2 cellular contexts compared by ENCODE assay signal in genomic region chr5:38051711-38052508, GRCh38.
TF ChIP-seq lines count a peak whose summit lies in the region.

No MANE protein-coding gene starts in this region.

TF ChIP-seq in HepG2, 621 proteins besides CTCF, POLR2A, EP300 and RAD21 (continued from another document):
- TF ChIP-seq SYNCRIP (IDR thresholded peaks at IDR 0.05; ENCODE audit: insufficient read depth, low read depth, low read length) = no peak
- peak; percentile 76 for TF ChIP-seq MAFF (IDR thresholded peaks at IDR 0.05; ENCODE audit: low read depth, low read length)
- TF ChIP-seq ZNF235 (CRISPR knock-in tag; IDR thresholded peaks at IDR 0.05; ENCODE audit: borderline replicate concordance) = no peak
- TF ChIP-seq NFIC (IDR thresholded peaks at IDR 0.05; ENCODE audit: low read length) = no peak
- no peak for TF ChIP-seq ZNF674 (CRISPR knock-in tag; IDR thresholded peaks at IDR 0.05; ENCODE audit: low read depth)
- TF ChIP-seq, protein P1, sequence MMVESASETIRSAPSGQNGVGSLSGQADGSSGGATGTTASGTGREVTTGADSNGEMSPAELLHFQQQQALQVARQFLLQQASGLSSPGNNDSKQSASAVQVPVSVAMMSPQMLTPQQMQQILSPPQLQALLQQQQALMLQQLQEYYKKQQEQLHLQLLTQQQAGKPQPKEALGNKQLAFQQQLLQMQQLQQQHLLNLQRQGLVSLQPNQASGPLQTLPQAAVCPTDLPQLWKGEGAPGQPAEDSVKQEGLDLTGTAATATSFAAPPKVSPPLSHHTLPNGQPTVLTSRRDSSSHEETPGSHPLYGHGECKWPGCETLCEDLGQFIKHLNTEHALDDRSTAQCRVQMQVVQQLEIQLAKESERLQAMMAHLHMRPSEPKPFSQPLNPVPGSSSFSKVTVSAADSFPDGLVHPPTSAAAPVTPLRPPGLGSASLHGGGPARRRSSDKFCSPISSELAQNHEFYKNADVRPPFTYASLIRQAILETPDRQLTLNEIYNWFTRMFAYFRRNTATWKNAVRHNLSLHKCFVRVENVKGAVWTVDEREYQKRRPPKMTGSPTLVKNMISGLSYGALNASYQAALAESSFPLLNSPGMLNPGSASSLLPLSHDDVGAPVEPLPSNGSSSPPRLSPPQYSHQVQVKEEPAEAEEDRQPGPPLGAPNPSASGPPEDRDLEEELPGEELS (CRISPR knock-in tag; IDR thresholded peaks at IDR 0.05) = no peak
- TF ChIP-seq, protein P2, sequence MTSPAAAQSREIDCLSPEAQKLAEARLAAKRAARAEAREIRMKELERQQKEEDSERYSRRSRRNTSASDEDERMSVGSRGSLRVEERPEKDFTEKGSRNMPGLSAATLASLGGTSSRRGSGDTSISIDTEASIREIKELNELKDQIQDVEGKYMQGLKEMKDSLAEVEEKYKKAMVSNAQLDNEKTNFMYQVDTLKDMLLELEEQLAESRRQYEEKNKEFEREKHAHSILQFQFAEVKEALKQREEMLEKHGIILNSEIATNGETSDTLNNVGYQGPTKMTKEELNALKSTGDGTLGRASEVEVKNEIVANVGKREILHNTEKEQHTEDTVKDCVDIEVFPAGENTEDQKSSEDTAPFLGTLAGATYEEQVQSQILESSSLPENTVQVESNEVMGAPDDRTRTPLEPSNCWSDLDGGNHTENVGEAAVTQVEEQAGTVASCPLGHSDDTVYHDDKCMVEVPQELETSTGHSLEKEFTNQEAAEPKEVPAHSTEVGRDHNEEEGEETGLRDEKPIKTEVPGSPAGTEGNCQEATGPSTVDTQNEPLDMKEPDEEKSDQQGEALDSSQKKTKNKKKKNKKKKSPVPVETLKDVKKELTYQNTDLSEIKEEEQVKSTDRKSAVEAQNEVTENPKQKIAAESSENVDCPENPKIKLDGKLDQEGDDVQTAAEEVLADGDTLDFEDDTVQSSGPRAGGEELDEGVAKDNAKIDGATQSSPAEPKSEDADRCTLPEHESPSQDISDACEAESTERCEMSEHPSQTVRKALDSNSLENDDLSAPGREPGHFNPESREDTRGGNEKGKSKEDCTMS (CRISPR knock-in tag; conservative IDR thresholded peaks at IDR 0.05) = no peak
- no peak for TF ChIP-seq IRF2 (CRISPR knock-in tag; IDR thresholded peaks at IDR 0.05)
- no peak for TF ChIP-seq AKAP8 (CRISPR knock-in tag; IDR thresholded peaks at IDR 0.05)
- no peak for TF ChIP-seq ZNF17 (CRISPR knock-in tag; IDR thresholded peaks at IDR 0.05)
- TF ChIP-seq, protein P3, sequence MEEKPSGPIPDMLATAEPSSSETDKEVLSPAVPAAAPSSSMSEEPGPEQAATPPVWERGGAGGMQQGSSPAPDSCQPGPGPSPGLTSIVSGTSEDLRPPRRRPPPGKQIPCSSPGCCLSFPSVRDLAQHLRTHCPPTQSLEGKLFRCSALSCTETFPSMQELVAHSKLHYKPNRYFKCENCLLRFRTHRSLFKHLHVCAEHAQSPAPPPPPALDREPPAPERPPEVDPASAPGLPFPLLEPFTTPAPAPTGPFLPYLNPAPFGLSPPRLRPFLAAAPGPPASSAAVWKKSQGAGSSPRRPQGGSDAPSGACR (CRISPR knock-in tag; IDR thresholded peaks at IDR 0.05) = no peak
- TF ChIP-seq HNF1B (CRISPR knock-in tag; IDR thresholded peaks at IDR 0.05) = no peak
- TF ChIP-seq ATF7 (IDR thresholded peaks at IDR 0.05) = peak; percentile 90
- TF ChIP-seq ATF7 (CRISPR knock-in tag; IDR thresholded peaks at IDR 0.05) = no peak
- peak; percentile 82 to 88 for TF ChIP-seq MAFK (conservative IDR thresholded peaks at IDR 0.05 in 1 of 2, IDR thresholded peaks at IDR 0.05 in 1 of 2; ENCODE audit: low read length in 2 of 2)
- no peak for TF ChIP-seq DRAP1 (CRISPR knock-in tag; IDR thresholded peaks at IDR 0.05)
- TF ChIP-seq, protein P4, sequence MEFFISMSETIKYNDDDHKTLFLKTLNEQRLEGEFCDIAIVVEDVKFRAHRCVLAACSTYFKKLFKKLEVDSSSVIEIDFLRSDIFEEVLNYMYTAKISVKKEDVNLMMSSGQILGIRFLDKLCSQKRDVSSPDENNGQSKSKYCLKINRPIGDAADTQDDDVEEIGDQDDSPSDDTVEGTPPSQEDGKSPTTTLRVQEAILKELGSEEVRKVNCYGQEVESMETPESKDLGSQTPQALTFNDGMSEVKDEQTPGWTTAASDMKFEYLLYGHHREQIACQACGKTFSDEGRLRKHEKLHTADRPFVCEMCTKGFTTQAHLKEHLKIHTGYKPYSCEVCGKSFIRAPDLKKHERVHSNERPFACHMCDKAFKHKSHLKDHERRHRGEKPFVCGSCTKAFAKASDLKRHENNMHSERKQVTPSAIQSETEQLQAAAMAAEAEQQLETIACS (CRISPR knock-in tag; IDR thresholded peaks at IDR 0.05) = no peak
- no peak for TF ChIP-seq SMYD3 (CRISPR knock-in tag; IDR thresholded peaks at IDR 0.05)

TF ChIP-seq in K562, 482 proteins besides CTCF, POLR2A, EP300 and RAD21 (continues in another document):
- TF ChIP-seq ZNF639 (CRISPR knock-in tag; conservative IDR thresholded peaks at IDR 0.05 in 1 of 2, IDR thresholded peaks at IDR 0.05 in 1 of 2) (no peak), MAFG (tag; conservative IDR thresholded peaks at IDR 0.05) (peak; percentile 58; the same call in 1 of the 2 replicates), ELF4 (CRISPR knock-in tag; IDR thresholded peaks at IDR 0.05) (no peak), SUPT5H (IDR thresholded peaks at IDR 0.05) (no peak), SOX6 (IDR thresholded peaks at IDR 0.05) (no peak), ATF7 (IDR thresholded peaks at IDR 0.05) (peak; percentile 36; the same call in 1 of the 2 replicates), ZFP36 (IDR thresholded peaks at IDR 0.05; ENCODE audit: low read depth, low read length, partially characterized antibody) (no peak), TSC22D4 (tag; IDR thresholded peaks at IDR 0.05) (no peak), REST (CRISPR knock-in tag; IDR thresholded peaks at IDR 0.05; ENCODE audit: low read depth) (no peak), CTCFL (IDR thresholded peaks at IDR 0.05; ENCODE audit: borderline replicate concordance, insufficient read depth, low read depth, low read length, poor library complexity, severe bottlenecking) (no peak), ERF (CRISPR knock-in tag; IDR thresholded peaks at IDR 0.05) (no peak), ZNF316 (IDR thresholded peaks at IDR 0.05) (peak; percentile 74), ZC3H11A (IDR thresholded peaks at IDR 0.05; ENCODE audit: low read depth, low read length) (no peak), C11orf30 (IDR thresholded peaks at IDR 0.05; ENCODE audit: low read depth) (peak; percentile 42), TGIF2 (CRISPR knock-in tag; IDR thresholded peaks at IDR 0.05) (no peak), FOXA3 (CRISPR knock-in tag; conservative IDR thresholded peaks at IDR 0.05 in 1 of 2, IDR thresholded peaks at IDR 0.05 in 1 of 2) (no peak), HNRNPH1 (optimal IDR thresholded peaks at IDR 0.05; ENCODE audit: low read depth, low read length) (no peak)
- TF ChIP-seq, protein P5, sequence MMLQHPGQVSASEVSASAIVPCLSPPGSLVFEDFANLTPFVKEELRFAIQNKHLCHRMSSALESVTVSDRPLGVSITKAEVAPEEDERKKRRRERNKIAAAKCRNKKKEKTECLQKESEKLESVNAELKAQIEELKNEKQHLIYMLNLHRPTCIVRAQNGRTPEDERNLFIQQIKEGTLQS (IDR thresholded peaks at IDR 0.05) = peak; percentile 66; the same call in 1 of the 2 replicates
- TF ChIP-seq, protein P5 (CRISPR knock-in tag; conservative IDR thresholded peaks at IDR 0.05) = no peak
- TF ChIP-seq, protein P6, sequence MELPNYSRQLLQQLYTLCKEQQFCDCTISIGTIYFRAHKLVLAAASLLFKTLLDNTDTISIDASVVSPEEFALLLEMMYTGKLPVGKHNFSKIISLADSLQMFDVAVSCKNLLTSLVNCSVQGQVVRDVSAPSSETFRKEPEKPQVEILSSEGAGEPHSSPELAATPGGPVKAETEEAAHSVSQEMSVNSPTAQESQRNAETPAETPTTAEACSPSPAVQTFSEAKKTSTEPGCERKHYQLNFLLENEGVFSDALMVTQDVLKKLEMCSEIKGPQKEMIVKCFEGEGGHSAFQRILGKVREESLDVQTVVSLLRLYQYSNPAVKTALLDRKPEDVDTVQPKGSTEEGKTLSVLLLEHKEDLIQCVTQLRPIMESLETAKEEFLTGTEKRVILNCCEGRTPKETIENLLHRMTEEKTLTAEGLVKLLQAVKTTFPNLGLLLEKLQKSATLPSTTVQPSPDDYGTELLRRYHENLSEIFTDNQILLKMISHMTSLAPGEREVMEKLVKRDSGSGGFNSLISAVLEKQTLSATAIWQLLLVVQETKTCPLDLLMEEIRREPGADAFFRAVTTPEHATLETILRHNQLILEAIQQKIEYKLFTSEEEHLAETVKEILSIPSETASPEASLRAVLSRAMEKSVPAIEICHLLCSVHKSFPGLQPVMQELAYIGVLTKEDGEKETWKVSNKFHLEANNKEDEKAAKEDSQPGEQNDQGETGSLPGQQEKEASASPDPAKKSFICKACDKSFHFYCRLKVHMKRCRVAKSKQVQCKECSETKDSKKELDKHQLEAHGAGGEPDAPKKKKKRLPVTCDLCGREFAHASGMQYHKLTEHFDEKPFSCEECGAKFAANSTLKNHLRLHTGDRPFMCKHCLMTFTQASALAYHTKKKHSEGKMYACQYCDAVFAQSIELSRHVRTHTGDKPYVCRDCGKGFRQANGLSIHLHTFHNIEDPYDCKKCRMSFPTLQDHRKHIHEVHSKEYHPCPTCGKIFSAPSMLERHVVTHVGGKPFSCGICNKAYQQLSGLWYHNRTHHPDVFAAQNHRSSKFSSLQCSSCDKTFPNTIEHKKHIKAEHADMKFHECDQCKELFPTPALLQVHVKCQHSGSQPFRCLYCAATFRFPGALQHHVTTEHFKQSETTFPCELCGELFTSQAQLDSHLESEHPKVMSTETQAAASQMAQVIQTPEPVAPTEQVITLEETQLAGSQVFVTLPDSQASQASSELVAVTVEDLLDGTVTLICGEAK (IDR thresholded peaks at IDR 0.05) = no peak
- TF ChIP-seq, protein P6 (CRISPR knock-in tag; IDR thresholded peaks at IDR 0.05) = no peak
